ENCODE assay signal across 19 cellular contexts in genomic region chr12:3556716-3557115, GRCh38.
DNase-seq lines count a peak whose midpoint lies in the region; ATAC-seq and TF ChIP-seq lines count a peak whose summit lies in the region.
"Had no signal": no experiment of that assay in that cellular context is flagged by ENCODE, and none has a peak within 500 bp of the region (broad histone marks: within the 10 kb centered on the region; RNA-seq: fewer than 3 reads in every experiment).

No MANE protein-coding gene starts in this region.

- no peak overlapping the region for H3K18ac ChIP-seq in neuronal stem cell (ENCODE audit: low read length)

- no peaks in the 10 kb centered on the region for H3K79me1 ChIP-seq in neuronal stem cell (ENCODE audit: low read depth, low read length)

- H2AK5ac ChIP-seq in neuronal stem cell (ENCODE audit: low read depth, low read length): no peak overlapping the region

- H3K27ac ChIP-seq in endodermal cell (ENCODE audit: low read depth, low read length) (no peak overlapping the region), neuronal stem cell (replicated peaks; ENCODE audit: low read length) (no peak overlapping the region)
- H3K27ac ChIP-seq: 22Rv1; A549; BLaER1 treated with 17β-estradiol and CSF1 and Interleukin-3, amounts not matched to agents 10 nM and 100 nM; C4-2B had no signal

- H3K36me3 Mint-ChIP-seq in endodermal cell (ENCODE audit: low read depth) (no peaks in the 10 kb centered on the region), natural killer cell (no peaks in the 10 kb centered on the region)
- H3K36me3 Mint-ChIP-seq: CD8-positive, alpha-beta T cell had no signal

- peak overlapping the region; percentile 83 for H4K8ac ChIP-seq in neuronal stem cell (ENCODE audit: low read depth, low read length)

- no peak overlapping the region for H3K9ac ChIP-seq in endodermal cell (ENCODE audit: extremely low read depth, low read length, poor library complexity, severe bottlenecking)
- no peak overlapping the region for H3K9ac ChIP-seq in neuronal stem cell (ENCODE audit: low read depth, low read length, poor library complexity)
- H3K9ac ChIP-seq: BLaER1 treated with 17β-estradiol and CSF1 and Interleukin-3, amounts not matched to agents 10 nM and 100 nM had no signal

- peak; percentile 17 for DNase-seq in activated effector memory CD4-positive, alpha-beta T cell treated with anti-CD3 and anti-CD28 coated beads, Interleukin-2, amount 50 U/mL, for 16 hours
- no peak for DNase-seq in activated effector memory CD4-positive, alpha-beta T cell treated with Interleukin-2 at 50 U/mL for 16 hours
- DNase-seq in endodermal cell: peak; percentile 32
- no peak for DNase-seq in neuronal stem cell (ENCODE audit: low spot score)
- DNase-seq in natural killer cell: no peak
- DNase-seq in SHP77 treated with DMSO at 0.1 percent for 48 hours (lab: John Stamatoyannopoulos, UW): no peak
- DNase-seq: AML-193; Calu3; CD8-positive, alpha-beta T cell; DMS79 treated with DMSO at 0.1 percent for 48 hours; GF-D8 had no signal

- no peak overlapping the region for H2BK120ac ChIP-seq in neuronal stem cell (ENCODE audit: low read depth, low read length)

- 100% methylated on average over 1 of the region's 1 CpG; no CpG with 5 or more reads in 1 of the 2 experiments for WGBS in endodermal cell (ENCODE audit: insufficient coverage in 1 of 2, insufficient read length in 1 of 2), 2 experiments
- WGBS in neuronal stem cell (ENCODE audit: extremely low coverage in 2 of 2, insufficient read length in 2 of 2, insufficient replicate concordance in 1 of 2), 2 donors: no CpG with 5 or more reads among the region's 1 CpG

- H3K36me3 ChIP-seq in endodermal cell (ENCODE audit: control insufficient read depth, insufficient read depth, low read length): no peaks in the 10 kb centered on the region
- no peaks in the 10 kb centered on the region for H3K36me3 ChIP-seq in neuronal stem cell (replicated peaks in 1 of 2; ENCODE audit: control insufficient read depth in 2 of 2, insufficient read depth in 2 of 2, low read length in 2 of 2)
- H3K36me3 ChIP-seq: BLaER1 treated with 17β-estradiol and CSF1 and Interleukin-3, amounts not matched to agents 10 nM and 100 nM had no signal

- no peaks in the 10 kb centered on the region for H3K9me3 ChIP-seq in endodermal cell (ENCODE audit: control insufficient read depth, low read length)
- no peaks in the 10 kb centered on the region for H3K9me3 ChIP-seq in neuronal stem cell (replicated peaks in 1 of 2; ENCODE audit: control insufficient read depth in 2 of 2, insufficient read depth in 1 of 2, low read depth in 1 of 2, low read length in 2 of 2)
- H3K9me3 ChIP-seq: A549; BLaER1 treated with 17β-estradiol and CSF1 and Interleukin-3, amounts not matched to agents 10 nM and 100 nM; Caco-2 had no signal

- TF ChIP-seq CTCF in endodermal cell (conservative IDR thresholded peaks at IDR 0.05): no peak
- TF ChIP-seq CTCF in natural killer cell (IDR thresholded peaks at IDR 0.05): no peak

- H2BK15ac ChIP-seq in neuronal stem cell (ENCODE audit: low read length): no peak overlapping the region

- no peak overlapping the region for H3K4me3 ChIP-seq in endodermal cell (ENCODE audit: low read length)
- no peak overlapping the region for H3K4me3 ChIP-seq in neuronal stem cell (ENCODE audit: low read length in 2 of 2)
- H3K4me3 ChIP-seq: A549; BLaER1 treated with 17β-estradiol and CSF1 and Interleukin-3, amounts not matched to agents 10 nM and 100 nM had no signal

- H3K4me1 ChIP-seq in endodermal cell (ENCODE audit: control insufficient read depth, insufficient read depth, low read length) (peaks cover 12% of the 10 kb centered on the region), neuronal stem cell (ENCODE audit: control insufficient read depth in 2 of 2, insufficient read depth in 1 of 2, low read depth in 1 of 2, low read length in 2 of 2) (peaks cover 6 to 11% of the 10 kb centered on the region in 2 donors)
- H3K4me1 ChIP-seq: A549, Caco-2 had no signal

- ATAC-seq in natural killer cell (no peak), HG03175 (IDR thresholded peaks at IDR 0.05; ENCODE audit: unreplicated experiment) (no peak)
- ATAC-seq: A549; CD8-positive, alpha-beta T cell had no signal

- no peak overlapping the region for H4K91ac ChIP-seq in neuronal stem cell (ENCODE audit: low read depth, low read length, poor library complexity)

- H3K4me3 Mint-ChIP-seq in endodermal cell (no peak overlapping the region), natural killer cell (no peak overlapping the region)
- H3K4me3 Mint-ChIP-seq: B cell; CD4-positive, alpha-beta T cell; CD8-positive, alpha-beta T cell had no signal

- no peak overlapping the region for H3K27ac Mint-ChIP-seq in endodermal cell
- H3K27ac Mint-ChIP-seq in natural killer cell: no peak overlapping the region
- H3K27ac Mint-ChIP-seq: B cell; CD4-positive, alpha-beta T cell; CD8-positive, alpha-beta T cell had no signal

- H3K27me3 Mint-ChIP-seq in endodermal cell (ENCODE audit: insufficient read depth) (peaks cover 5% of the 10 kb centered on the region), natural killer cell (ENCODE audit: low read depth in 2 of 2) (peaks cover 20 to 25% of the 10 kb centered on the region in 2 donors)

- H2AFZ ChIP-seq in neuronal stem cell (ENCODE audit: low read length): no peak overlapping the region

- H3K27me3 ChIP-seq in endodermal cell (ENCODE audit: control insufficient read depth, insufficient read depth, low read length, poor library complexity, severe bottlenecking) (no peaks in the 10 kb centered on the region), neuronal stem cell (ENCODE audit: control insufficient read depth in 3 of 3, insufficient read depth in 3 of 3, low read depth in 1 of 3, low read length in 3 of 3) (no peaks in the 10 kb centered on the region)
- H3K27me3 ChIP-seq: BLaER1 treated with 17β-estradiol and CSF1 and Interleukin-3, amounts not matched to agents 10 nM and 100 nM had no signal

- no peak overlapping the region for H2BK5ac ChIP-seq in neuronal stem cell (ENCODE audit: low read length)

- no peak overlapping the region for H3K4me2 ChIP-seq in neuronal stem cell (ENCODE audit: insufficient read depth, low read length, poor library complexity, severe bottlenecking)
- H3K4me2 ChIP-seq: A549; BLaER1 treated with 17β-estradiol and CSF1 and Interleukin-3, amounts not matched to agents 10 nM and 100 nM had no signal

- H3K9me3 Mint-ChIP-seq in endodermal cell: no peaks in the 10 kb centered on the region
- H3K9me3 Mint-ChIP-seq in natural killer cell: no peaks in the 10 kb centered on the region
- H3K9me3 Mint-ChIP-seq: CD4-positive, alpha-beta T cell; CD8-positive, alpha-beta T cell had no signal

- no peak overlapping the region for H2BK12ac ChIP-seq in neuronal stem cell (ENCODE audit: low read length)

- H3K4me1 Mint-ChIP-seq in endodermal cell (peaks cover 19% of the 10 kb centered on the region), natural killer cell (no peaks in the 10 kb centered on the region)
- H3K4me1 Mint-ChIP-seq: B cell had no signal

- intact Hi-C loops in natural killer cell (cut with micrococcal nuclease): no loop called here

- H3K4ac ChIP-seq in neuronal stem cell (ENCODE audit: low read length): no peak overlapping the region

- no peak overlapping the region for H3K23ac ChIP-seq in neuronal stem cell (ENCODE audit: low read depth, low read length, poor library complexity)

- H3K14ac ChIP-seq in neuronal stem cell (ENCODE audit: low read length): no peak overlapping the region

Comparison
In these comparisons a context has a peak if more than half of its experiments do, and no peak if none do; other contexts are left out.
1. DNase-seq: peak in activated effector memory CD4-positive, alpha-beta T cell treated with anti-CD3 and anti-CD28 coated beads, Interleukin-2, amount 50 U/mL, for 16 hours (single experiment) and endodermal cell (single experiment); none in activated effector memory CD4-positive, alpha-beta T cell treated with Interleukin-2 at 50 U/mL for 16 hours (single experiment), neuronal stem cell (single experiment), natural killer cell (single experiment) and SHP77 treated with DMSO at 0.1 percent for 48 hours (single experiment).